In genomic region chr7:16999541-17000266, GRCh38 we compare ENCODE assay signal across 13 cellular contexts.
DNase-seq lines count a peak whose midpoint lies in the region; ATAC-seq lines count a peak whose summit lies in the region.
"Had no signal": no experiment of that assay in that cellular context is flagged by ENCODE, and none has a peak within 500 bp of the region (broad histone marks: within the 10 kb centered on the region; RNA-seq: fewer than 3 reads in every experiment).

No MANE protein-coding gene starts in this region.

- ATAC-seq in stimulated activated naive B cell treated with anti-CD40 and anti-IgM and Interleukin-4, amounts not matched to agents 10 μg/mL and 1 μg/mL and 100 μg/mL, for 72 hours (replicated peaks), result peak; percentile 87 to 88
- ATAC-seq: psoas muscle had no signal

- H3K9me3 Mint-ChIP-seq in activated T-cell treated with anti-CD3 and anti-CD28 coated beads, Interleukin-2, amount 50 U/mL, for 24 hours, result peaks cover 14% of the 10 kb centered on the region
- H3K9me3 Mint-ChIP-seq in activated T-helper 2 cell treated with anti-CD3 and anti-CD28 coated beads, Interferon-gamma antibody, Interleukin-2, Interleukin-4, amounts not matched to agents 10 μg/mL and 5 μg/mL and 100 μg/mL, durations not matched to agents 14 hours and 24 hours and 36 hours, result peaks cover 37% of the 10 kb centered on the region
- H3K9me3 Mint-ChIP-seq in stimulated activated naive B cell treated with anti-CD40 and anti-IgM and Interleukin-4, amounts not matched to agents 10 μg/mL and 1 μg/mL and 100 μg/mL, for 72 hours, result peaks cover 7 to 22% of the 10 kb centered on the region in 2 donors

- no peak for DNase-seq in activated T-cell treated with anti-CD3 and anti-CD28 coated beads, Interleukin-2, amount 50 U/mL, for 24 hours
- DNase-seq in activated T-cell treated with anti-CD3 and anti-CD28 coated beads, Interleukin-2, amount 50 U/mL, for 1 hour, result no peak
- DNase-seq in NOMO-1 treated with DMSO at 0.1 percent for 48 hours (lab: John Stamatoyannopoulos, UW; ENCODE audit: unreplicated experiment), result peak; percentile 89
- DNase-seq in activated T-helper 2 cell treated with anti-CD3 and anti-CD28 coated beads, Interferon-gamma antibody, Interleukin-2, Interleukin-4, amounts not matched to agents 10 μg/mL and 5 μg/mL and 100 μg/mL, durations not matched to agents 14 hours and 24 hours and 36 hours (ENCODE audit: low spot score), result peak; percentile 15
- no peak for DNase-seq in stimulated activated naive B cell treated with anti-CD40 and anti-IgM and Interleukin-4, amounts not matched to agents 10 μg/mL and 1 μg/mL and 100 μg/mL, for 72 hours
- no peak for DNase-seq in NAMALWA (ENCODE audit: low spot score)
- no peak for DNase-seq in NCI-H82 (lab: John Stamatoyannopoulos, UW)
- no peak for DNase-seq in H4 (ENCODE audit: low spot score)
- DNase-seq: activated CD4-positive, alpha-beta T cell treated with anti-CD3 and anti-CD28 coated beads, Interleukin-2, amount 50 U/mL, for 1 hour; COR-L47; effector memory CD4-positive, alpha-beta T cell; NCI-H2081 treated with DMSO at 0.1 percent for 48 hours; psoas muscle had no signal

- H3K36me3 Mint-ChIP-seq in activated T-cell treated with anti-CD3 and anti-CD28 coated beads, Interleukin-2, amount 50 U/mL, for 24 hours (ENCODE audit: low read depth), result no peaks in the 10 kb centered on the region
- H3K36me3 Mint-ChIP-seq in activated T-helper 2 cell treated with anti-CD3 and anti-CD28 coated beads, Interferon-gamma antibody, Interleukin-2, Interleukin-4, amounts not matched to agents 10 μg/mL and 5 μg/mL and 100 μg/mL, durations not matched to agents 14 hours and 24 hours and 36 hours (ENCODE audit: low read depth), result peaks cover 40% of the 10 kb centered on the region
- no peaks in the 10 kb centered on the region for H3K36me3 Mint-ChIP-seq in stimulated activated naive B cell treated with anti-CD40 and anti-IgM and Interleukin-4, amounts not matched to agents 10 μg/mL and 1 μg/mL and 100 μg/mL, for 72 hours

- intact Hi-C loops in activated T-helper 2 cell treated with anti-CD3 and anti-CD28 coated beads, Interferon-gamma antibody, Interleukin-2, Interleukin-4, amounts not matched to agents 10 μg/mL and 5 μg/mL and 100 μg/mL, durations not matched to agents 14 hours and 24 hours and 36 hours (cut with micrococcal nuclease), result loop anchor here (1.0 to 5.0 kb wide), 6 partner anchors 24 to 305 kb away; no protein-coding TSS in a partner anchor

- peak overlapping the region; percentile 68 for H3K27ac Mint-ChIP-seq in activated T-cell treated with anti-CD3 and anti-CD28 coated beads, Interleukin-2, amount 50 U/mL, for 24 hours
- peak overlapping the region; percentile 77 for H3K27ac Mint-ChIP-seq in activated T-helper 2 cell treated with anti-CD3 and anti-CD28 coated beads, Interferon-gamma antibody, Interleukin-2, Interleukin-4, amounts not matched to agents 10 μg/mL and 5 μg/mL and 100 μg/mL, durations not matched to agents 14 hours and 24 hours and 36 hours
- H3K27ac Mint-ChIP-seq in stimulated activated naive B cell treated with anti-CD40 and anti-IgM and Interleukin-4, amounts not matched to agents 10 μg/mL and 1 μg/mL and 100 μg/mL, for 72 hours, result no peak overlapping the region

- no peak overlapping the region for H3K4me3 Mint-ChIP-seq in activated T-cell treated with anti-CD3 and anti-CD28 coated beads, Interleukin-2, amount 50 U/mL, for 24 hours
- H3K4me3 Mint-ChIP-seq in activated T-helper 2 cell treated with anti-CD3 and anti-CD28 coated beads, Interferon-gamma antibody, Interleukin-2, Interleukin-4, amounts not matched to agents 10 μg/mL and 5 μg/mL and 100 μg/mL, durations not matched to agents 14 hours and 24 hours and 36 hours (ENCODE audit: low read depth), result peak overlapping the region; percentile 53
- no peak overlapping the region for H3K4me3 Mint-ChIP-seq in stimulated activated naive B cell treated with anti-CD40 and anti-IgM and Interleukin-4, amounts not matched to agents 10 μg/mL and 1 μg/mL and 100 μg/mL, for 72 hours

- peaks cover 2% of the 10 kb centered on the region for H3K27me3 Mint-ChIP-seq in activated T-cell treated with anti-CD3 and anti-CD28 coated beads, Interleukin-2, amount 50 U/mL, for 24 hours
- peaks cover 2% of the 10 kb centered on the region for H3K27me3 Mint-ChIP-seq in activated T-helper 2 cell treated with anti-CD3 and anti-CD28 coated beads, Interferon-gamma antibody, Interleukin-2, Interleukin-4, amounts not matched to agents 10 μg/mL and 5 μg/mL and 100 μg/mL, durations not matched to agents 14 hours and 24 hours and 36 hours (ENCODE audit: low read depth)
- H3K27me3 Mint-ChIP-seq in stimulated activated naive B cell treated with anti-CD40 and anti-IgM and Interleukin-4, amounts not matched to agents 10 μg/mL and 1 μg/mL and 100 μg/mL, for 72 hours, result no peaks in the 10 kb centered on the region

- H3K4me1 Mint-ChIP-seq in activated T-cell treated with anti-CD3 and anti-CD28 coated beads, Interleukin-2, amount 50 U/mL, for 24 hours (ENCODE audit: low read depth), result peaks cover 10% of the 10 kb centered on the region
- peaks cover 33% of the 10 kb centered on the region for H3K4me1 Mint-ChIP-seq in activated T-helper 2 cell treated with anti-CD3 and anti-CD28 coated beads, Interferon-gamma antibody, Interleukin-2, Interleukin-4, amounts not matched to agents 10 μg/mL and 5 μg/mL and 100 μg/mL, durations not matched to agents 14 hours and 24 hours and 36 hours (ENCODE audit: low read depth)
- peaks cover 4 to 7% of the 10 kb centered on the region in 2 donors for H3K4me1 Mint-ChIP-seq in stimulated activated naive B cell treated with anti-CD40 and anti-IgM and Interleukin-4, amounts not matched to agents 10 μg/mL and 1 μg/mL and 100 μg/mL, for 72 hours

Comparison
In these comparisons a context has a peak if more than half of its experiments do, and no peak if none do; other contexts are left out.
1. DNase-seq: peak in NOMO-1 treated with DMSO at 0.1 percent for 48 hours (single experiment) and activated T-helper 2 cell treated with anti-CD3 and anti-CD28 coated beads, Interferon-gamma antibody, Interleukin-2, Interleukin-4, amounts not matched to agents 10 μg/mL and 5 μg/mL and 100 μg/mL, durations not matched to agents 14 hours and 24 hours and 36 hours (single experiment); none in activated T-cell treated with anti-CD3 and anti-CD28 coated beads, Interleukin-2, amount 50 U/mL, for 24 hours (single experiment), activated T-cell treated with anti-CD3 and anti-CD28 coated beads, Interleukin-2, amount 50 U/mL, for 1 hour (single experiment), stimulated activated naive B cell treated with anti-CD40 and anti-IgM and Interleukin-4, amounts not matched to agents 10 μg/mL and 1 μg/mL and 100 μg/mL, for 72 hours (single experiment), NAMALWA (single experiment), NCI-H82 (single experiment) and H4 (single experiment).